Comparison of ENCODE assay signal across 24 cellular contexts in genomic region chr12:90015228-90015627, GRCh38.
A peak's percentile ranks its signal among the peaks of the same experiment; 100 is the strongest.
DNase-seq lines count a peak whose midpoint lies in the region; ATAC-seq, FAIRE-seq and TF ChIP-seq lines count a peak whose summit lies in the region.
"Had no signal": no experiment of that assay in that cellular context is flagged by ENCODE, and none has a peak within 500 bp of the region (broad histone marks: within the 10 kb centered on the region; RNA-seq: fewer than 3 reads in every experiment).

No MANE protein-coding gene starts in this region.

- no peak for ATAC-seq in activated B cell treated with CpG ODN at 0.5 μM for 24 hours (ENCODE audit: low read depth)
- ATAC-seq: activated naive CD8-positive, alpha-beta T cell treated with anti-CD3 and anti-CD28 coated beads, Interleukin-2, amount 50 U/mL, for 24 hours; HepG2; upper lobe of right lung had no signal

- H3K27ac Mint-ChIP-seq in activated B cell treated with CpG ODN at 0.5 μM for 24 hours = peak overlapping the region; percentile 13
- H3K27ac Mint-ChIP-seq in activated naive CD4-positive, alpha-beta T cell treated with anti-CD3 and anti-CD28 coated beads for 36 hours = no peak overlapping the region
- H3K27ac Mint-ChIP-seq: activated naive CD8-positive, alpha-beta T cell treated with anti-CD3 and anti-CD28 coated beads, Interleukin-2, amount 50 U/mL, for 24 hours had no signal

- intact Hi-C loops in activated B cell treated with CpG ODN at 0.5 μM for 24 hours (cut with micrococcal nuclease) = loop anchor here (10.0 kb wide), 1 partner anchor 240 kb away; no protein-coding TSS in a partner anchor
- intact Hi-C loops in activated naive CD4-positive, alpha-beta T cell treated with anti-CD3 and anti-CD28 coated beads for 36 hours (cut with micrococcal nuclease) = no loop called here

- no peaks in the 10 kb centered on the region for H3K27me3 Mint-ChIP-seq in activated B cell treated with CpG ODN at 0.5 μM for 24 hours
- H3K27me3 Mint-ChIP-seq in activated naive CD4-positive, alpha-beta T cell treated with anti-CD3 and anti-CD28 coated beads for 36 hours (ENCODE audit: low read depth) = no peaks in the 10 kb centered on the region
- H3K27me3 Mint-ChIP-seq: activated naive CD8-positive, alpha-beta T cell treated with anti-CD3 and anti-CD28 coated beads, Interleukin-2, amount 50 U/mL, for 24 hours had no signal

- no peak overlapping the region for H3K4me3 Mint-ChIP-seq in activated B cell treated with CpG ODN at 0.5 μM for 24 hours
- H3K4me3 Mint-ChIP-seq in activated naive CD4-positive, alpha-beta T cell treated with anti-CD3 and anti-CD28 coated beads for 36 hours = no peak overlapping the region
- H3K4me3 Mint-ChIP-seq: activated naive CD8-positive, alpha-beta T cell treated with anti-CD3 and anti-CD28 coated beads, Interleukin-2, amount 50 U/mL, for 24 hours; CD8-positive, alpha-beta memory T cell had no signal

- no peaks in the 10 kb centered on the region for H4K20me1 ChIP-seq in Karpas-422 (ENCODE audit: insufficient read depth, low read depth, low read length)

- TF ChIP-seq CTCF in activated B cell treated with CpG ODN at 0.5 μM for 24 hours (IDR thresholded peaks at IDR 0.05) = no peak
- no peak for TF ChIP-seq CTCF in fibroblast of mammary gland (conservative IDR thresholded peaks at IDR 0.05; ENCODE audit: control insufficient read depth, insufficient read depth, low read depth, low read length)

- no peaks in the 10 kb centered on the region for H3K9me3 ChIP-seq in Karpas-422 (ENCODE audit: low read length)
- H3K9me3 ChIP-seq: MG63, upper lobe of right lung had no signal

- peak; percentile 66 for DNase-seq in HCEC 1CT
- no peak for DNase-seq in activated B cell treated with CpG ODN at 0.5 μM for 24 hours
- DNase-seq in fibroblast of mammary gland (ENCODE audit: low read depth) = peak; percentile 39
- DNase-seq in putamen (ENCODE audit: low spot score) = peak; percentile 81
- DNase-seq in frontal cortex (ENCODE audit: low spot score in 2 of 2) = no peak
- DNase-seq in Karpas-422 = no peak
- DNase-seq in stimulated activated CD4-positive, alpha-beta T cell treated with anti-CD3 and anti-CD28 coated beads, Interleukin-2, amount 100 ng/mL, for 48 hours = no peak
- DNase-seq in activated naive CD4-positive, alpha-beta T cell treated with anti-CD3 and anti-CD28 coated beads for 36 hours = no peak
- DNase-seq: activated CD4-positive, alpha-beta T cell treated with anti-CD3 and anti-CD28 coated beads for 4 hours; activated effector memory CD4-positive, alpha-beta T cell treated with Interleukin-2 at 50 U/mL for 16 hours; activated naive CD8-positive, alpha-beta T cell treated with anti-CD3 and anti-CD28 coated beads, Interleukin-2, amount 50 U/mL, for 24 hours; CD8-positive, alpha-beta memory T cell; DMS53; kidney glomerular epithelial cell; MG63; NCI-H1436; NCI-H2171 treated with DMSO at 0.1 percent for 48 hours; NCI-H748 treated with DMSO at 0.1 percent for 48 hours; Right ventricle myocardium superior; small intestine; stimulated activated CD4-positive, alpha-beta T cell treated with anti-CD3 and anti-CD28 coated beads, Interleukin-4, amount 100 ng/mL, for 1 hour; upper lobe of right lung had no signal

- H3K4me3 ChIP-seq in fibroblast of mammary gland (ENCODE audit: control insufficient read depth, low read depth, low read length) (no peak overlapping the region), Karpas-422 (ENCODE audit: low read length) (no peak overlapping the region)
- H3K4me3 ChIP-seq: MG63, upper lobe of right lung had no signal

- no peaks in the 10 kb centered on the region for H3K9me3 Mint-ChIP-seq in activated B cell treated with CpG ODN at 0.5 μM for 24 hours
- H3K9me3 Mint-ChIP-seq in activated naive CD4-positive, alpha-beta T cell treated with anti-CD3 and anti-CD28 coated beads for 36 hours = no peaks in the 10 kb centered on the region
- H3K9me3 Mint-ChIP-seq: activated naive CD8-positive, alpha-beta T cell treated with anti-CD3 and anti-CD28 coated beads, Interleukin-2, amount 50 U/mL, for 24 hours; CD8-positive, alpha-beta memory T cell had no signal

- no peak overlapping the region for H3K4me2 ChIP-seq in Karpas-422 (ENCODE audit: low read depth, low read length, poor library complexity, severe bottlenecking)

- no peak for FAIRE-seq in frontal cortex (lab: Jason Lieb, UNC)
- FAIRE-seq: HepG2, small intestine, TTC549 had no signal

- peaks cover 16% of the 10 kb centered on the region for H3K4me1 Mint-ChIP-seq in activated B cell treated with CpG ODN at 0.5 μM for 24 hours
- no peaks in the 10 kb centered on the region for H3K4me1 Mint-ChIP-seq in activated naive CD4-positive, alpha-beta T cell treated with anti-CD3 and anti-CD28 coated beads for 36 hours (ENCODE audit: low read depth)
- H3K4me1 Mint-ChIP-seq: activated naive CD8-positive, alpha-beta T cell treated with anti-CD3 and anti-CD28 coated beads, Interleukin-2, amount 50 U/mL, for 24 hours had no signal

- H3K36me3 ChIP-seq in Karpas-422 (ENCODE audit: insufficient read depth, low read length) = no peaks in the 10 kb centered on the region
- H3K36me3 ChIP-seq: MG63, upper lobe of right lung had no signal

- no peaks in the 10 kb centered on the region for H3K9me2 ChIP-seq in Karpas-422 (replicated peaks; ENCODE audit: insufficient read depth, low read length)

- peaks cover 4% of the 10 kb centered on the region for H3K4me1 ChIP-seq in Karpas-422 (ENCODE audit: low read length)
- H3K4me1 ChIP-seq: upper lobe of right lung had no signal

- CTCF ChIA-PET in activated B cell treated with CpG ODN at 0.5 μM for 24 hours (lab: Charles Lee) = interaction anchor here (2.3 to 4.1 kb wide), 3 partner anchors 55 to 471 kb away, joined by 12 to 53 read pairs (median 13); no protein-coding TSS in a partner anchor
- CTCF ChIA-PET in activated naive CD4-positive, alpha-beta T cell treated with anti-CD3 and anti-CD28 coated beads for 36 hours (lab: Charles Lee) = interaction anchor here (0.5 to 1.2 kb wide), 2 partner anchors 360 to 472 kb away, joined by 4 to 5 read pairs; no protein-coding TSS in a partner anchor

- H3K36me3 Mint-ChIP-seq in activated B cell treated with CpG ODN at 0.5 μM for 24 hours (ENCODE audit: low read depth) = no peaks in the 10 kb centered on the region
- no peaks in the 10 kb centered on the region for H3K36me3 Mint-ChIP-seq in activated naive CD4-positive, alpha-beta T cell treated with anti-CD3 and anti-CD28 coated beads for 36 hours (ENCODE audit: low read depth)
- H3K36me3 Mint-ChIP-seq: CD8-positive, alpha-beta memory T cell had no signal

- no peak overlapping the region for H3K9ac ChIP-seq in Karpas-422 (ENCODE audit: low read length)

- no peaks in the 10 kb centered on the region for H3K27me3 ChIP-seq in Karpas-422 (ENCODE audit: low read length)
- H3K27me3 ChIP-seq: MG63, upper lobe of right lung had no signal

- no peak overlapping the region for H3K27ac ChIP-seq in Karpas-422 (ENCODE audit: low read length)
- H3K27ac ChIP-seq: upper lobe of right lung had no signal

- POLR2A ChIA-PET in activated B cell treated with CpG ODN at 0.5 μM for 24 hours (lab: Charles Lee) = interaction anchor here (3.5 kb wide), 1 partner anchor 306 kb away, joined by 30 read pairs; the partner anchor contains the start of gene ATP2B1

- H2AFZ ChIP-seq in Karpas-422 (ENCODE audit: low read length) = no peak overlapping the region

- H3K79me2 ChIP-seq in Karpas-422 (ENCODE audit: low read length) = no peaks in the 10 kb centered on the region

Comparison
In these comparisons a context has a peak if more than half of its experiments do, and no peak if none do; other contexts are left out.
1. DNase-seq: peak in HCEC 1CT (single experiment), fibroblast of mammary gland (single experiment) and putamen (single experiment); none in activated B cell treated with CpG ODN at 0.5 μM for 24 hours (single experiment), frontal cortex (0 of 2), Karpas-422 (single experiment), stimulated activated CD4-positive, alpha-beta T cell treated with anti-CD3 and anti-CD28 coated beads, Interleukin-2, amount 100 ng/mL, for 48 hours (0 of 2) and activated naive CD4-positive, alpha-beta T cell treated with anti-CD3 and anti-CD28 coated beads for 36 hours (single experiment).